3 cellular contexts compared by ENCODE assay signal in genomic region chr9:121360975-121361374, GRCh38.
A peak's percentile ranks its signal among the peaks of the same experiment; 100 is the strongest.
TF ChIP-seq lines count a peak whose summit lies in the region.

No MANE protein-coding gene starts in this region.

TF ChIP-seq in liver, 16 proteins besides CTCF, POLR2A, EP300 and RAD21:
- no peak for TF ChIP-seq EGR1 (IDR thresholded peaks at IDR 0.05; ENCODE audit: low read depth in 2 of 2)
- no peak for TF ChIP-seq TAF1 (conservative IDR thresholded peaks at IDR 0.05)
- TF ChIP-seq HNF4A (conservative IDR thresholded peaks at IDR 0.05), result no peak
- no peak for TF ChIP-seq NR2F2 (IDR thresholded peaks at IDR 0.05)
- TF ChIP-seq SP1 (IDR thresholded peaks at IDR 0.05), result no peak
- no peak for TF ChIP-seq FOXA2 (IDR thresholded peaks at IDR 0.05)
- TF ChIP-seq, protein P1, sequence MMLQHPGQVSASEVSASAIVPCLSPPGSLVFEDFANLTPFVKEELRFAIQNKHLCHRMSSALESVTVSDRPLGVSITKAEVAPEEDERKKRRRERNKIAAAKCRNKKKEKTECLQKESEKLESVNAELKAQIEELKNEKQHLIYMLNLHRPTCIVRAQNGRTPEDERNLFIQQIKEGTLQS (IDR thresholded peaks at IDR 0.05), result no peak
- TF ChIP-seq MAX (IDR thresholded peaks at IDR 0.05), result no peak
- TF ChIP-seq HNF4G (IDR thresholded peaks at IDR 0.05), result no peak
- no peak for TF ChIP-seq RXRA (IDR thresholded peaks at IDR 0.05)
- no peak for TF ChIP-seq FOXA1 (IDR thresholded peaks at IDR 0.05)
- TF ChIP-seq, protein P2, sequence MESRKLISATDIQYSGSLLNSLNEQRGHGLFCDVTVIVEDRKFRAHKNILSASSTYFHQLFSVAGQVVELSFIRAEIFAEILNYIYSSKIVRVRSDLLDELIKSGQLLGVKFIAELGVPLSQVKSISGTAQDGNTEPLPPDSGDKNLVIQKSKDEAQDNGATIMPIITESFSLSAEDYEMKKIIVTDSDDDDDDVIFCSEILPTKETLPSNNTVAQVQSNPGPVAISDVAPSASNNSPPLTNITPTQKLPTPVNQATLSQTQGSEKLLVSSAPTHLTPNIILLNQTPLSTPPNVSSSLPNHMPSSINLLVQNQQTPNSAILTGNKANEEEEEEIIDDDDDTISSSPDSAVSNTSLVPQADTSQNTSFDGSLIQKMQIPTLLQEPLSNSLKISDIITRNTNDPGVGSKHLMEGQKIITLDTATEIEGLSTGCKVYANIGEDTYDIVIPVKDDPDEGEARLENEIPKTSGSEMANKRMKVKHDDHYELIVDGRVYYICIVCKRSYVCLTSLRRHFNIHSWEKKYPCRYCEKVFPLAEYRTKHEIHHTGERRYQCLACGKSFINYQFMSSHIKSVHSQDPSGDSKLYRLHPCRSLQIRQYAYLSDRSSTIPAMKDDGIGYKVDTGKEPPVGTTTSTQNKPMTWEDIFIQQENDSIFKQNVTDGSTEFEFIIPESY (IDR thresholded peaks at IDR 0.05), result no peak
- no peak for TF ChIP-seq GABPA (IDR thresholded peaks at IDR 0.05 in 1 of 2, conservative IDR thresholded peaks at IDR 0.05 in 1 of 2)
- no peak for TF ChIP-seq YY1 (IDR thresholded peaks at IDR 0.05)

TF ChIP-seq in HepG2, 621 proteins besides CTCF, POLR2A, EP300 and RAD21 (continues in another document):
- TF ChIP-seq ARNT2 (CRISPR knock-in tag; IDR thresholded peaks at IDR 0.05; ENCODE audit: low read depth) (no peak), AHDC1 (CRISPR knock-in tag; IDR thresholded peaks at IDR 0.05; ENCODE audit: borderline replicate concordance) (no peak), ZNF101 (CRISPR knock-in tag; IDR thresholded peaks at IDR 0.05; ENCODE audit: borderline replicate concordance, low read depth) (no peak), SP5 (CRISPR knock-in tag; IDR thresholded peaks at IDR 0.05; ENCODE audit: borderline replicate concordance, low read depth) (no peak), ZNF747 (CRISPR knock-in tag; IDR thresholded peaks at IDR 0.05; ENCODE audit: borderline replicate concordance) (no peak), ISX (CRISPR knock-in tag; conservative IDR thresholded peaks at IDR 0.05) (no peak)
- TF ChIP-seq, protein P3, sequence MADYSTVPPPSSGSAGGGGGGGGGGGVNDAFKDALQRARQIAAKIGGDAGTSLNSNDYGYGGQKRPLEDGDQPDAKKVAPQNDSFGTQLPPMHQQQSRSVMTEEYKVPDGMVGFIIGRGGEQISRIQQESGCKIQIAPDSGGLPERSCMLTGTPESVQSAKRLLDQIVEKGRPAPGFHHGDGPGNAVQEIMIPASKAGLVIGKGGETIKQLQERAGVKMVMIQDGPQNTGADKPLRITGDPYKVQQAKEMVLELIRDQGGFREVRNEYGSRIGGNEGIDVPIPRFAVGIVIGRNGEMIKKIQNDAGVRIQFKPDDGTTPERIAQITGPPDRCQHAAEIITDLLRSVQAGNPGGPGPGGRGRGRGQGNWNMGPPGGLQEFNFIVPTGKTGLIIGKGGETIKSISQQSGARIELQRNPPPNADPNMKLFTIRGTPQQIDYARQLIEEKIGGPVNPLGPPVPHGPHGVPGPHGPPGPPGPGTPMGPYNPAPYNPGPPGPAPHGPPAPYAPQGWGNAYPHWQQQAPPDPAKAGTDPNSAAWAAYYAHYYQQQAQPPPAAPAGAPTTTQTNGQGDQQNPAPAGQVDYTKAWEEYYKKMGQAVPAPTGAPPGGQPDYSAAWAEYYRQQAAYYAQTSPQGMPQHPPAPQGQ (CRISPR knock-in tag; IDR thresholded peaks at IDR 0.05; ENCODE audit: borderline replicate concordance), result no peak
- TF ChIP-seq, protein P4, sequence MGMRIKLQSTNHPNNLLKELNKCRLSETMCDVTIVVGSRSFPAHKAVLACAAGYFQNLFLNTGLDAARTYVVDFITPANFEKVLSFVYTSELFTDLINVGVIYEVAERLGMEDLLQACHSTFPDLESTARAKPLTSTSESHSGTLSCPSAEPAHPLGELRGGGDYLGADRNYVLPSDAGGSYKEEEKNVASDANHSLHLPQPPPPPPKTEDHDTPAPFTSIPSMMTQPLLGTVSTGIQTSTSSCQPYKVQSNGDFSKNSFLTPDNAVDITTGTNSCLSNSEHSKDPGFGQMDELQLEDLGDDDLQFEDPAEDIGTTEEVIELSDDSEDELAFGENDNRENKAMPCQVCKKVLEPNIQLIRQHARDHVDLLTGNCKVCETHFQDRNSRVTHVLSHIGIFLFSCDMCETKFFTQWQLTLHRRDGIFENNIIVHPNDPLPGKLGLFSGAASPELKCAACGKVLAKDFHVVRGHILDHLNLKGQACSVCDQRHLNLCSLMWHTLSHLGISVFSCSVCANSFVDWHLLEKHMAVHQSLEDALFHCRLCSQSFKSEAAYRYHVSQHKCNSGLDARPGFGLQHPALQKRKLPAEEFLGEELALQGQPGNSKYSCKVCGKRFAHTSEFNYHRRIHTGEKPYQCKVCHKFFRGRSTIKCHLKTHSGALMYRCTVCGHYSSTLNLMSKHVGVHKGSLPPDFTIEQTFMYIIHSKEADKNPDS (CRISPR knock-in tag; IDR thresholded peaks at IDR 0.05), result no peak

TF ChIP-seq in endothelial cell of umbilical vein, 7 proteins besides CTCF, POLR2A, EP300 and RAD21:
- no peak for TF ChIP-seq GATA2 (IDR thresholded peaks at IDR 0.05; ENCODE audit: insufficient read depth, insufficient read length, low read depth, low read length)
- peak; percentile 75 for TF ChIP-seq JUN (IDR thresholded peaks at IDR 0.05; ENCODE audit: borderline replicate concordance, insufficient read depth, insufficient read length, low read depth)
- TF ChIP-seq EZH2 (IDR thresholded peaks at IDR 0.05; ENCODE audit: borderline replicate concordance, low read depth, low read length, severe bottlenecking), result no peak
- TF ChIP-seq POLR2AphosphoS5 (IDR thresholded peaks at IDR 0.05; ENCODE audit: insufficient read depth, low read depth, low read length), result no peak
- TF ChIP-seq FOS (IDR thresholded peaks at IDR 0.05; ENCODE audit: borderline replicate concordance, insufficient read depth, low read length), result no peak
- no peak for TF ChIP-seq MYC (IDR thresholded peaks at IDR 0.05; ENCODE audit: low read depth, low read length)
